ENCODE assay signal across 26 cellular contexts in genomic region chr1:225888289-225888897, GRCh38. TPM values are rescaled to one million over a fixed set of nuclear protein-coding genes. Genes with fewer than 3 reads are reported as not detected.
DNase-seq lines count a peak whose midpoint lies in the region; ATAC-seq, FAIRE-seq and TF ChIP-seq lines count a peak whose summit lies in the region.
"Had no signal": no experiment of that assay in that cellular context is flagged by ENCODE, and none has a peak within 500 bp of the region (broad histone marks: within the 10 kb centered on the region; RNA-seq: fewer than 3 reads in every experiment).

No MANE protein-coding gene starts in this region.

- H3K27me3 Mint-ChIP-seq in stimulated activated naive CD8-positive, alpha-beta T cell treated with anti-CD3 and anti-CD28 coated beads, Interleukin-15, amount 100 ng/mL, for 72 hours: no peaks in the 10 kb centered on the region
- no peaks in the 10 kb centered on the region for H3K27me3 Mint-ChIP-seq in nephron (ENCODE audit: low read depth)
- H3K27me3 Mint-ChIP-seq: activated CD4-positive, alpha-beta T cell treated with anti-CD3 and anti-CD28 coated beads for 36 hours had no signal

- peaks cover 0 to 20% (median 8%) of the 10 kb centered on the region in 4 experiments; a peak in 5 of 7 replicates for H3K27me3 ChIP-seq in H1 (replicated peaks in 1 of 4; ENCODE audit: control insufficient read depth in 3 of 4, extremely low read depth in 1 of 4, insufficient read depth in 3 of 4, low read length in 3 of 4)
- H3K27me3 ChIP-seq: ascending aorta, dorsolateral prefrontal cortex had no signal

- H2AK5ac ChIP-seq in H1 (ENCODE audit: low read depth, low read length): peak overlapping the region; percentile 17; the same call in 1 of the 2 replicates

- no peaks in the 10 kb centered on the region for H3K79me2 ChIP-seq in H1 (ENCODE audit: control insufficient read depth in 1 of 2, insufficient read depth in 2 of 2, low read length in 2 of 2)

- 86% methylated on average over 18 of the region's 18 CpGs; no CpG with 5 or more reads in 1 of the 2 experiments for WGBS in H1 (ENCODE audit: extremely low coverage in 1 of 2, insufficient coverage in 1 of 2, insufficient read length in 1 of 2, insufficient replicate concordance in 2 of 2, low coverage in 1 of 2, low lambda C conversion rate in 2 of 2, missing lambda C conversion rate in 1 of 2), 2 experiments

- POLR2A ChIA-PET in H1 (lab: Charles Lee; ENCODE audit: partially characterized antibody): interaction anchor here (1.0 to 5.7 kb wide), 8 partner anchors 7 to 111 kb away, joined by 3 to 27 read pairs (median 6); partner anchors contain the start of genes SDE2 and TMEM63A

- H3K9me3 ChIP-seq in H1 (ENCODE audit: insufficient read depth in 2 of 2, low read depth in 1 of 2, low read length in 1 of 2): no peaks in the 10 kb centered on the region
- H3K9me3 ChIP-seq: A549, ascending aorta had no signal

- H3K18ac ChIP-seq in H1 (ENCODE audit: extremely low read depth, low read length): peak overlapping the region; percentile 87; the same call in 1 of the 2 replicates

- H3K23me2 ChIP-seq in H1 (ENCODE audit: low read depth, low read length): no peaks in the 10 kb centered on the region; the same call in 1 of the 2 replicates

- H2AFZ ChIP-seq in H1 (ENCODE audit: low read length): no peak overlapping the region

- H2BK15ac ChIP-seq in H1 (ENCODE audit: low read length): 0 out of 2 replicates have a peak overlapping the region, but pooled peaks have one; percentile 61

- H3K4ac ChIP-seq in H1 (replicated peaks; ENCODE audit: insufficient read length, low read depth, low read length): no peak overlapping the region

- no peaks in the 10 kb centered on the region for H4K20me1 ChIP-seq in H1 (replicated peaks in 1 of 2; ENCODE audit: control insufficient read depth in 1 of 2, insufficient read depth in 2 of 2, low read length in 2 of 2)

- CTCF ChIA-PET in H1 (lab: Charles Lee; ENCODE audit: partially characterized antibody): interaction anchor here (0.7 to 21.3 kb wide), 14 partner anchors 11 to 413 kb away, joined by 3 to 406 read pairs (median 6); no protein-coding TSS in a partner anchor

- no peak overlapping the region for H3K23ac ChIP-seq in H1 (ENCODE audit: insufficient read length)

- peak overlapping the region; percentile 63; the same call in 1 of the 2 replicates for H4K8ac ChIP-seq in H1 (ENCODE audit: extremely low read depth, insufficient read depth, low read length)

- ATAC-seq in stimulated activated naive CD8-positive, alpha-beta T cell treated with anti-CD3 and anti-CD28 coated beads, Interleukin-15, amount 100 ng/mL, for 72 hours: peak; percentile 33
- no peak for ATAC-seq in stimulated activated naive CD8-positive, alpha-beta T cell treated with anti-CD3 and anti-CD28 coated beads, Interleukin-15, Interleukin-2, amounts not matched to agents 100 U/mL and 50 U/mL, for 24 hours
- ATAC-seq: activated CD4-positive, alpha-beta T cell treated with anti-CD3 and anti-CD28 coated beads for 36 hours had no signal

- no peak overlapping the region; a peak in 1 of 7 replicates for H3K9ac ChIP-seq in H1 (replicated peaks in 1 of 4; ENCODE audit: extremely low read depth in 1 of 4, low read depth in 3 of 4, low read length in 3 of 4)

- H3K4me3 Mint-ChIP-seq in stimulated activated naive CD8-positive, alpha-beta T cell treated with anti-CD3 and anti-CD28 coated beads, Interleukin-15, amount 100 ng/mL, for 72 hours: no peak overlapping the region
- peak overlapping the region; percentile 63 to 78 (median 65) for H3K4me3 Mint-ChIP-seq in nephron
- H3K4me3 Mint-ChIP-seq: activated CD4-positive, alpha-beta T cell treated with anti-CD3 and anti-CD28 coated beads for 36 hours; activated naive CD4-positive, alpha-beta T cell treated with anti-CD3 and anti-CD28 coated beads, Interleukin-2, amount 10 ng/mL, durations not matched to agents 7 days and 5 days; B cell had no signal

- H3K9me3 Mint-ChIP-seq in stimulated activated naive CD8-positive, alpha-beta T cell treated with anti-CD3 and anti-CD28 coated beads, Interleukin-15, amount 100 ng/mL, for 72 hours: no peaks in the 10 kb centered on the region
- no peaks in the 10 kb centered on the region for H3K9me3 Mint-ChIP-seq in nephron
- H3K9me3 Mint-ChIP-seq: activated naive CD4-positive, alpha-beta T cell treated with anti-CD3 and anti-CD28 coated beads, Interleukin-2, amount 10 ng/mL, durations not matched to agents 7 days and 5 days; activated T-cell treated with anti-CD3 and anti-CD28 coated beads, Interleukin-2, amount 50 U/mL, for 72 hours had no signal

- H3K27ac Mint-ChIP-seq in stimulated activated naive CD8-positive, alpha-beta T cell treated with anti-CD3 and anti-CD28 coated beads, Interleukin-15, amount 100 ng/mL, for 72 hours: peak overlapping the region in 1 of 2 donors; percentile 71
- peak overlapping the region; percentile 68 to 83 (median 81) for H3K27ac Mint-ChIP-seq in nephron
- H3K27ac Mint-ChIP-seq: activated CD4-positive, alpha-beta T cell treated with anti-CD3 and anti-CD28 coated beads for 36 hours; activated naive CD4-positive, alpha-beta T cell treated with anti-CD3 and anti-CD28 coated beads, Interleukin-2, amount 10 ng/mL, durations not matched to agents 7 days and 5 days; activated T-cell treated with anti-CD3 and anti-CD28 coated beads, Interleukin-2, amount 50 U/mL, for 72 hours; B cell had no signal

- H2BK5ac ChIP-seq in H1 (ENCODE audit: low read depth, low read length): peak overlapping the region; percentile 75; the same call in 1 of the 2 replicates

- TF ChIP-seq CTCF in H1 (IDR thresholded peaks at IDR 0.05; ENCODE audit: control extremely low read depth in 1 of 3, insufficient read depth in 1 of 3, low read depth in 1 of 3, low read length in 3 of 3): no peak
- no peak for TF ChIP-seq CTCF in nephron (IDR thresholded peaks at IDR 0.05; ENCODE audit: unreplicated experiment in 3 of 3)

- H2BK120ac ChIP-seq in H1 (replicated peaks; ENCODE audit: low read depth, low read length): no peak overlapping the region

- no peaks in the 10 kb centered on the region for H3K36me3 ChIP-seq in H1 (ENCODE audit: control insufficient read depth in 2 of 4, insufficient read depth in 4 of 4, low read length in 3 of 4)
- H3K36me3 ChIP-seq: ascending aorta had no signal

- TF ChIP-seq RAD21 in H1 (IDR thresholded peaks at IDR 0.05 in 1 of 2, conservative IDR thresholded peaks at IDR 0.05 in 1 of 2; ENCODE audit: low read depth in 2 of 2, low read length in 2 of 2): no peak

- H3K14ac ChIP-seq in H1 (ENCODE audit: insufficient read length): no peak overlapping the region

- TF ChIP-seq EP300 in H1 (IDR thresholded peaks at IDR 0.05; ENCODE audit: borderline replicate concordance in 1 of 2, low read depth in 2 of 2, low read length in 2 of 2): no peak

- peak overlapping the region; percentile 1 for H4K91ac ChIP-seq in H1 (replicated peaks; ENCODE audit: insufficient read length, low read length)

- H3K27ac ChIP-seq in H1 (ENCODE audit: low read depth, low read length): no peak overlapping the region
- H3K27ac ChIP-seq: ascending aorta, dorsolateral prefrontal cortex had no signal

- no peaks in the 10 kb centered on the region for H3K79me1 ChIP-seq in H1 (ENCODE audit: low read depth, low read length)

- H2BK20ac ChIP-seq in H1 (ENCODE audit: low read length): peak overlapping the region; percentile 86; the same call in 1 of the 2 replicates

- H3K56ac ChIP-seq in H1 (replicated peaks; ENCODE audit: insufficient read length, low read depth, low read length): no peak overlapping the region

- no peak overlapping the region for H3K4me3 ChIP-seq in H1 (ENCODE audit: extremely low read depth in 1 of 4, insufficient read depth in 2 of 4, low read depth in 3 of 4, low read length in 4 of 4)
- H3K4me3 ChIP-seq: A549, ascending aorta, dorsolateral prefrontal cortex had no signal

- FAIRE-seq in H1 (lab: Jason Lieb, UNC): no peak
- FAIRE-seq: A549 had no signal

- no peaks in the 10 kb centered on the region for H3K36me3 Mint-ChIP-seq in nephron (ENCODE audit: low read depth)
- H3K36me3 Mint-ChIP-seq: activated naive CD4-positive, alpha-beta T cell treated with anti-CD3 and anti-CD28 coated beads, Interleukin-2, amount 10 ng/mL, durations not matched to agents 7 days and 5 days had no signal

- TF ChIP-seq POLR2A in H1 (IDR thresholded peaks at IDR 0.05; ENCODE audit: control extremely low read depth in 1 of 2, low read depth in 2 of 2, low read length in 2 of 2): no peak

- H3K4me1 Mint-ChIP-seq in stimulated activated naive CD8-positive, alpha-beta T cell treated with anti-CD3 and anti-CD28 coated beads, Interleukin-15, amount 100 ng/mL, for 72 hours: peaks cover 7% of the 10 kb centered on the region
- peaks cover 29% of the 10 kb centered on the region for H3K4me1 Mint-ChIP-seq in nephron

- peak overlapping the region; percentile 96; the same call in 1 of the 2 replicates for H2BK12ac ChIP-seq in H1 (ENCODE audit: low read depth, low read length)

- DNase-seq in stimulated activated naive CD8-positive, alpha-beta T cell treated with anti-CD3 and anti-CD28 coated beads, Interleukin-15, amount 100 ng/mL, for 72 hours: no peak
- DNase-seq in stimulated activated naive CD8-positive, alpha-beta T cell treated with anti-CD3 and anti-CD28 coated beads, Interleukin-15, Interleukin-2, amounts not matched to agents 100 U/mL and 50 U/mL, for 24 hours: no peak
- DNase-seq in H1 (ENCODE audit: low read depth in 1 of 2, low spot score in 2 of 2): no peak
- DNase-seq in D341Med (ENCODE audit: low spot score): no peak
- no peak for DNase-seq in NCI-H1417 (lab: John Stamatoyannopoulos, UW)
- no peak for DNase-seq in NCI-H187 treated with DMSO at 0.1 percent for 48 hours (lab: John Stamatoyannopoulos, UW)
- no peak for DNase-seq in KG1 (lab: John Stamatoyannopoulos, UW)
- DNase-seq: activated CD4-positive, alpha-beta T cell treated with anti-CD3 and anti-CD28 coated beads for 36 hours; activated naive CD4-positive, alpha-beta T cell treated with anti-CD3 and anti-CD28 coated beads, Interleukin-2, amount 10 ng/mL, durations not matched to agents 7 days and 5 days; activated T-cell treated with anti-CD3 and anti-CD28 coated beads, Interleukin-2, amount 50 U/mL, for 72 hours; Calu3; central memory CD4-positive, alpha-beta T cell; dorsolateral prefrontal cortex; foreskin fibroblast; Kasumi-1; NCI-H1930; right cardiac atrium; SHP77; stimulated activated CD4-positive, alpha-beta T cell treated with anti-CD3 and anti-CD28 coated beads, Interleukin-4, amount 100 ng/mL, for 4 hours; trophoblast cell had no signal

- H3K4me2 ChIP-seq in H1 (ENCODE audit: insufficient read depth in 1 of 2, low read depth in 2 of 2, low read length in 2 of 2): peak overlapping the region; percentile 17 to 50; a peak in 1 of 4 replicates
- H3K4me2 ChIP-seq: A549 had no signal

- H3K4me1 ChIP-seq in H1 (replicated peaks in 1 of 4; ENCODE audit: control insufficient read depth in 3 of 4, insufficient read depth in 4 of 4, low read length in 3 of 4): peaks cover 10 to 34% (median 22%) of the 10 kb centered on the region in 4 experiments
- H3K4me1 ChIP-seq: ascending aorta had no signal

- no peak overlapping the region for H4K5ac ChIP-seq in H1 (ENCODE audit: insufficient read length, low read depth, low read length)

RNA-seq across cellular contexts. Expression of gene LEFTY1, which starts 0.6 kb away (rescaled TPM):
- 8.4 and 11.7 TPM in 2 replicates for total RNA-seq in H1 (2021; fragmentation: NEBNext Ultra II Directional; extraction: Animal tissue kit (Norgen Biotek cat#: 25700))
- 4.5 and 7.3 TPM in 2 replicates for polyA plus RNA-seq in H1 (2011; rRNA removed)
- polyA plus RNA-seq in H1 (2011; cell fraction: cytosol; rRNA removed): 7.1 TPM
- 8.4 TPM for polyA plus RNA-seq in H1 (2011; cell fraction: nucleus; rRNA removed)
- polyA plus RNA-seq in H1 (2012, experiment 1 of 2): 1.8 to 3.5 TPM (median 3.1 TPM) in 4 replicates
- polyA plus RNA-seq in H1 (2012, experiment 2 of 2): 3.5 TPM
- 112 TPM for polyA plus RNA-seq in H1 (2013, experiment 1 of 2)
- 131 TPM for polyA plus RNA-seq in H1 (2013, experiment 2 of 2)
- 0.66 and 1.3 TPM in 2 replicates for polyA minus RNA-seq in H1 (2011; rRNA and poly(A)+ RNA removed)
- polyA minus RNA-seq in H1 (2011; cell fraction: cytosol; rRNA and poly(A)+ RNA removed): 3.0 TPM
- 3.1 TPM for polyA minus RNA-seq in H1 (2011; cell fraction: nucleus; rRNA and poly(A)+ RNA removed)
- total RNA-seq: activated CD4-positive, alpha-beta T cell treated with anti-CD3 and anti-CD28 coated beads for 36 hours; activated T-cell treated with anti-CD3 and anti-CD28 coated beads, Interleukin-2, amount 50 U/mL, for 72 hours; ascending aorta; B cell; Calu3; epithelial cell of proximal tubule had no signal

RNA-seq across cellular contexts. Expression of gene TMEM63A, which starts 6.2 kb away (rescaled TPM):
- total RNA-seq in H1 (2021; fragmentation: NEBNext Ultra II Directional; extraction: Animal tissue kit (Norgen Biotek cat#: 25700)): 41.2 and 55.4 TPM in 2 replicates
- polyA plus RNA-seq in H1 (2011; rRNA removed): 26.1 and 38.5 TPM in 2 replicates
- polyA plus RNA-seq in H1 (2011; cell fraction: cytosol; rRNA removed): 28.6 TPM
- 210 TPM for polyA plus RNA-seq in H1 (2011; cell fraction: nucleus; rRNA removed)
- 25.5 to 31.0 TPM (median 28.0 TPM) in 4 replicates for polyA plus RNA-seq in H1 (2012, experiment 1 of 2)
- polyA plus RNA-seq in H1 (2012, experiment 2 of 2): 17.4 TPM
- 90.4 TPM for polyA plus RNA-seq in H1 (2013, experiment 1 of 2)
- polyA plus RNA-seq in H1 (2013, experiment 2 of 2): 88.5 TPM
- polyA minus RNA-seq in H1 (2011; rRNA and poly(A)+ RNA removed): 42.6 and 57.5 TPM in 2 replicates
- 21.2 TPM for polyA minus RNA-seq in H1 (2011; cell fraction: cytosol; rRNA and poly(A)+ RNA removed)
- 70.6 TPM for polyA minus RNA-seq in H1 (2011; cell fraction: nucleus; rRNA and poly(A)+ RNA removed)

RNA-seq across cellular contexts. Expression of gene PYCR2, which starts 35.7 kb away (rescaled TPM):
- 84.3 and 84.6 TPM in 2 replicates for total RNA-seq in H1 (2021; fragmentation: NEBNext Ultra II Directional; extraction: Animal tissue kit (Norgen Biotek cat#: 25700))
- polyA plus RNA-seq in H1 (2011; rRNA removed): 79.3 and 96.6 TPM in 2 replicates
- 96.5 TPM for polyA plus RNA-seq in H1 (2011; cell fraction: cytosol; rRNA removed)
- 96.7 TPM for polyA plus RNA-seq in H1 (2011; cell fraction: nucleus; rRNA removed)
- polyA plus RNA-seq in H1 (2012, experiment 1 of 2): 63.1 to 84.9 TPM (median 76.1 TPM) in 4 replicates
- polyA plus RNA-seq in H1 (2012, experiment 2 of 2): 59.4 TPM
- polyA plus RNA-seq in H1 (2013, experiment 1 of 2): 113 TPM
- 115 TPM for polyA plus RNA-seq in H1 (2013, experiment 2 of 2)
- polyA minus RNA-seq in H1 (2011; rRNA and poly(A)+ RNA removed): 41.8 and 68.7 TPM in 2 replicates
- polyA minus RNA-seq in H1 (2011; cell fraction: cytosol; rRNA and poly(A)+ RNA removed): 22.0 TPM
- 26.9 TPM for polyA minus RNA-seq in H1 (2011; cell fraction: nucleus; rRNA and poly(A)+ RNA removed)

RNA-seq across cellular contexts. Expression of gene LEFTY2, which starts 52.6 kb away (rescaled TPM):
- total RNA-seq in H1 (2021; fragmentation: NEBNext Ultra II Directional; extraction: Animal tissue kit (Norgen Biotek cat#: 25700)): 3.2 and 4.3 TPM in 2 replicates
- 2.6 and 2.9 TPM in 2 replicates for polyA plus RNA-seq in H1 (2011; rRNA removed)
- 3.1 TPM for polyA plus RNA-seq in H1 (2011; cell fraction: cytosol; rRNA removed)
- polyA plus RNA-seq in H1 (2011; cell fraction: nucleus; rRNA removed): 2.5 TPM
- polyA plus RNA-seq in H1 (2012, experiment 1 of 2): 0.94 to 1.9 TPM (median 1.4 TPM) in 4 replicates
- polyA plus RNA-seq in H1 (2012, experiment 2 of 2): 2.2 TPM
- 44.6 TPM for polyA plus RNA-seq in H1 (2013, experiment 1 of 2)
- polyA plus RNA-seq in H1 (2013, experiment 2 of 2): 54.0 TPM
- 0.83 and 1.4 TPM in 2 replicates for polyA minus RNA-seq in H1 (2011; rRNA and poly(A)+ RNA removed)
- polyA minus RNA-seq in H1 (2011; cell fraction: cytosol; rRNA and poly(A)+ RNA removed): 0.88 TPM
- 1.5 TPM for polyA minus RNA-seq in H1 (2011; cell fraction: nucleus; rRNA and poly(A)+ RNA removed)
- total RNA-seq: activated CD4-positive, alpha-beta T cell treated with anti-CD3 and anti-CD28 coated beads for 36 hours; activated T-cell treated with anti-CD3 and anti-CD28 coated beads, Interleukin-2, amount 50 U/mL, for 72 hours; B cell; Calu3; epithelial cell of proximal tubule; HT-29 had no signal
- polyA plus RNA-seq: A549 had no signal

Comparison
In these comparisons a context has a peak if more than half of its experiments do, and no peak if none do; other contexts are left out.
1. H3K4me3 Mint-ChIP-seq: peak in nephron (3 of 3); none in stimulated activated naive CD8-positive, alpha-beta T cell treated with anti-CD3 and anti-CD28 coated beads, Interleukin-15, amount 100 ng/mL, for 72 hours (0 of 2).